Comparison of ENCODE assay signal across 1 cellular context in genomic region chr3:194671900-194672808, GRCh38.
TF ChIP-seq lines count a peak whose summit lies in the region.

Gene LSG1, minus strand, starts transcription at chr3:194672191. Its CDS starts 29 bp downstream, at chr3:194672162.

TF ChIP-seq in GM12878, 131 proteins besides CTCF, POLR2A, EP300 and RAD21 (continued from another document):
- TF ChIP-seq REST (IDR thresholded peaks at IDR 0.05; ENCODE audit: low read depth, low read length) (no peak), BCL11A (IDR thresholded peaks at IDR 0.05; ENCODE audit: low read depth, low read length) (no peak)
